8 cellular contexts compared by ENCODE assay signal in the genomic region with DNA sequence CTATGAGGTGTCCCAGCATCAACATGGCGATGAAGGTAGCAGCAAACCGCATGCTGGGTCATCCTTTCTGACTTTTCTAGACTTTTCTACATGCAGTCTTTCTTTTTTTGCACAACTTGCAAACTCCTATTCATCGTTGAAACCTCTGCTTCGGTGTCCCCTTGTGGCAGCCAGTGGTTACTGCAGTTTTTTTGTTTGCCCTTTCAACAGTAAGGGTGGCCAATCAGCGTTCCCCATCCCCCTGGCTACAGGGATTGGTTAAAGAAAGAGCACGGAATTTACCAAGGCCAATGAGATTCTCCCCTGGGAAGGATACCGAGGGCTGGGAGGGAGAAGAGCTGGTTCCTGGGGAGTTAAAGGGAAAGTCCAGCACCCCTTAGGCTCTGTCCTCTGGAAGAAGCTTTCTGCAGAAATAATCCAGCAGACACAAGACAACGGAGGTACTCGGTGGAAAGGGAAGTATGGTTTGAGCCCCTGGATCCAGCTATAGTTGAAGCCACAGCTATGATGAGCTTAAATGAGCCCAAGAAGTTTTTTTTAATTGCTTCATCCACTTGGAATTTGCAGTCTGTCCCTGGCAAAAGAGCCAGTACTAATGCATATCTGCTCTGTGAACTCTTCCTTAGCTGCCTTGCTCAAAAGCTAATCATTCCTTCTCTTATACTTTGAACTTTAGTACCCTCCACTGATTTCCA. TPM values are rescaled to one million over a fixed set of nuclear protein-coding genes. Genes with fewer than 3 reads are reported as not detected.
DNase-seq lines count a peak whose midpoint lies in the region; ATAC-seq and TF ChIP-seq lines count a peak whose summit lies in the region.

No MANE protein-coding gene starts in this region.

- peak; percentile 91 for TF ChIP-seq CTCF in coronary artery (IDR thresholded peaks at IDR 0.05)

- H3K4me3 Mint-ChIP-seq in activated CD4-positive, alpha-beta T cell treated with anti-CD3 and anti-CD28 coated beads for 36 hours = peak overlapping the region; percentile 65

- intact Hi-C loops in activated CD4-positive, alpha-beta T cell treated with anti-CD3 and anti-CD28 coated beads for 36 hours (cut with DNase I, micrococcal nuclease) = loop anchor here (1.0 to 5.0 kb wide), 7 partner anchors 12 to 136 kb away; partner anchors contain the start of genes PGPEP1 (in 1 of the 2) and RAB3A (in 1 of the 2)
- intact Hi-C loops in left colon (cut with DNase I, micrococcal nuclease) = loop anchor here in 1 of 2 donors (2.0 to 10.0 kb wide), 2 partner anchors 50 to 124 kb away; partner anchors contain the start of gene RAB3A

- CTCF ChIA-PET in activated CD4-positive, alpha-beta T cell treated with anti-CD3 and anti-CD28 coated beads for 36 hours (lab: Charles Lee) = interaction anchor here (0.5 to 7.7 kb wide), 44 partner anchors 8 to 735 kb away, joined by 3 to 208 read pairs (median 4); partner anchors contain the start of genes IQCN, JUND and MPV17L2

- H3K9me3 Mint-ChIP-seq in activated CD4-positive, alpha-beta T cell treated with anti-CD3 and anti-CD28 coated beads for 36 hours (ENCODE audit: low read depth) = no peaks in the 10 kb centered on the region

- H3K4me1 Mint-ChIP-seq in activated CD4-positive, alpha-beta T cell treated with anti-CD3 and anti-CD28 coated beads for 36 hours = peaks cover 20% of the 10 kb centered on the region

- DNase-seq in AML-193 (lab: John Stamatoyannopoulos, UW) (peak; percentile 96 to 97), NCI-H510A treated with DMSO at 0.1 percent for 48 hours (lab: John Stamatoyannopoulos, UW) (peak; percentile 96), coronary artery (ENCODE audit: low spot score) (peak; percentile 94), left colon (peak; percentile 88 to 95)
- DNase-seq in activated CD4-positive, alpha-beta T cell treated with anti-CD3 and anti-CD28 coated beads for 36 hours = peak; percentile 94
- peak; percentile 83 to 89 for DNase-seq in stimulated activated CD4-positive, alpha-beta T cell treated with anti-CD3 and anti-CD28 coated beads, Interleukin-2, amount 100 ng/mL, for 24 hours

- POLR2A ChIA-PET in activated CD4-positive, alpha-beta T cell treated with anti-CD3 and anti-CD28 coated beads for 36 hours (lab: Charles Lee) = interaction anchor here (0.6 to 2.2 kb wide), 10 partner anchors 11 to 136 kb away, joined by 3 to 42 read pairs (median 8); partner anchors contain the start of genes IQCN, JUND and MPV17L2

- H3K27me3 Mint-ChIP-seq in activated CD4-positive, alpha-beta T cell treated with anti-CD3 and anti-CD28 coated beads for 36 hours = no peaks in the 10 kb centered on the region

- ATAC-seq in GM19025 (IDR thresholded peaks at IDR 0.05; ENCODE audit: low read depth, unreplicated experiment) (peak; percentile 96), HG03457 (IDR thresholded peaks at IDR 0.05; ENCODE audit: unreplicated experiment) (peak; percentile 51), left colon (peak; percentile 91)
- ATAC-seq in activated CD4-positive, alpha-beta T cell treated with anti-CD3 and anti-CD28 coated beads for 36 hours = peak; percentile 99

- H3K27ac Mint-ChIP-seq in activated CD4-positive, alpha-beta T cell treated with anti-CD3 and anti-CD28 coated beads for 36 hours = peak overlapping the region; percentile 69

- no peaks in the 10 kb centered on the region for H3K36me3 Mint-ChIP-seq in activated CD4-positive, alpha-beta T cell treated with anti-CD3 and anti-CD28 coated beads for 36 hours (ENCODE audit: low read depth)

- peak overlapping the region; percentile 23 to 82 for H3K27ac ChIP-seq in coronary artery

- H3K4me3 ChIP-seq in coronary artery = peak overlapping the region; percentile 55

RNA-seq across cellular contexts. Expression of gene LSM4, which starts 5.6 kb away (rescaled TPM):
- total RNA-seq in activated CD4-positive, alpha-beta T cell treated with anti-CD3 and anti-CD28 coated beads for 36 hours = 100 to 1,000 TPM; 269 to 370 TPM
- 100 to 1,000 TPM; 106 to 148 TPM for total RNA-seq in left colon

RNA-seq across cellular contexts. Expression of gene PGPEP1, which starts 11.9 kb away (rescaled TPM):
- 10 to 100 TPM; 20.0 to 20.9 TPM for total RNA-seq in activated CD4-positive, alpha-beta T cell treated with anti-CD3 and anti-CD28 coated beads for 36 hours
- total RNA-seq in left colon = 100 to 1,000 TPM; 105 to 109 TPM

RNA-seq across cellular contexts. Expression of gene JUND, which starts 47.1 kb away (rescaled TPM):
- 100 to 1,000 TPM; 254 to 311 TPM for total RNA-seq in activated CD4-positive, alpha-beta T cell treated with anti-CD3 and anti-CD28 coated beads for 36 hours
- 100 to 1,000 TPM; 361 to 374 TPM for total RNA-seq in left colon

RNA-seq across cellular contexts. Expression of gene IQCN, which starts 54.2 kb away (rescaled TPM):
- total RNA-seq in activated CD4-positive, alpha-beta T cell treated with anti-CD3 and anti-CD28 coated beads for 36 hours = under 1 TPM; 0.40 to 0.43 TPM
- total RNA-seq in left colon = 1 to 10 TPM; 4.3 to 6.1 TPM

RNA-seq across cellular contexts. Expression of gene GDF15, which starts 57.5 kb away (rescaled TPM):
- not detected for total RNA-seq in activated CD4-positive, alpha-beta T cell treated with anti-CD3 and anti-CD28 coated beads for 36 hours
- 10 to 100 TPM; 32.2 to 87.6 TPM for total RNA-seq in left colon

Comparison
In these comparisons a context has a peak if more than half of its experiments do, and no peak if none do; other contexts are left out.
1. Peak in every context shown above with its lines: DNase-seq, ATAC-seq, H3K4me3 ChIP-seq and H3K27ac ChIP-seq.
2. RNA of gene PGPEP1, which starts 11.9 kb away (total RNA-seq): 105 to 109 TPM in left colon; 20.0 to 20.9 TPM in activated CD4-positive, alpha-beta T cell treated with anti-CD3 and anti-CD28 coated beads for 36 hours; every median in the first group is over 4 times any median in the second.